15 cellular contexts compared by ENCODE assay signal in genomic region chr9:15696979-15697378, GRCh38.
DNase-seq lines count a peak whose midpoint lies in the region; ATAC-seq and TF ChIP-seq lines count a peak whose summit lies in the region.
"Had no signal": no experiment of that assay in that cellular context is flagged by ENCODE, and none has a peak within 500 bp of the region (broad histone marks: within the 10 kb centered on the region; RNA-seq: fewer than 3 reads in every experiment).

No MANE protein-coding gene starts in this region.

- POLR2A ChIA-PET in AG04450 (lab: Yijun Ruan, JAX) = interaction anchor here (0.7 kb wide), 1 partner anchor 9 kb away, joined by 4 read pairs; no protein-coding TSS in a partner anchor

- no peaks in the 10 kb centered on the region; the same call in 1 of the 2 replicates for H3K9me3 ChIP-seq in AG04450 (ENCODE audit: control insufficient read depth, insufficient read depth, low read length)
- H3K9me3 ChIP-seq: gastrocnemius medialis had no signal

- ATAC-seq in SK-N-SH treated with all-trans-retinoic acid at 6 μM for 48 hours (peak; percentile 81), HG03159 (IDR thresholded peaks at IDR 0.05; ENCODE audit: unreplicated experiment) (no peak)
- ATAC-seq: effector memory CD8-positive, alpha-beta T cell; gastrocnemius medialis; GM12878; Right ventricle myocardium inferior had no signal

- TF ChIP-seq CTCF in AG04450 (IDR thresholded peaks at IDR 0.05; ENCODE audit: low read depth, low read length) = peak; percentile 25; the same call in 1 of the 2 replicates

- no peak overlapping the region for H3K4me3 ChIP-seq in AG04450 (ENCODE audit: low read depth, low read length)
- H3K4me3 ChIP-seq: gastrocnemius medialis, GM12878 had no signal

- peak overlapping the region; percentile 59 for H3K27ac ChIP-seq in AG04450 (ENCODE audit: low read depth, low read length)
- H3K27ac ChIP-seq: gastrocnemius medialis had no signal

- no peak for DNase-seq in AG04450 (ENCODE audit: low read depth, low spot score)
- peak; percentile 64 for DNase-seq in H4 (ENCODE audit: low spot score)
- DNase-seq in hepatic stellate cell (ENCODE audit: low spot score) = peak; percentile 6
- no peak for DNase-seq in RKO (ENCODE audit: low spot score)
- DNase-seq in activated CD4-positive, alpha-beta T cell treated with anti-CD3 and anti-CD28 coated beads for 1 hour = no peak
- no peak for DNase-seq in NCI-H1105 treated with DMSO at 0.1 percent for 48 hours (lab: John Stamatoyannopoulos, UW)
- DNase-seq: activated effector memory CD4-positive, alpha-beta T cell treated with anti-CD3 and anti-CD28 coated beads, Interleukin-2, amount 50 U/mL, for 16 hours; effector memory CD8-positive, alpha-beta T cell; gastrocnemius medialis; islet precursor cell; NCI-H1436 had no signal

- no peaks in the 10 kb centered on the region for H3K27me3 ChIP-seq in AG04450 (ENCODE audit: control insufficient read depth, insufficient read depth, low read length)
- H3K27me3 ChIP-seq: gastrocnemius medialis had no signal

- CTCF ChIA-PET in AG04450 (lab: Charles Lee) = interaction anchor here (0.5 kb wide), 1 partner anchor 1759 kb away, joined by 3 read pairs; no protein-coding TSS in a partner anchor

TF ChIP-seq in SK-N-SH treated with all-trans-retinoic acid at 6 μM for 48 hours, 23 proteins besides CTCF, POLR2A, EP300 and RAD21:
- TF ChIP-seq TCF4 (CRISPR knock-in tag; IDR thresholded peaks at IDR 0.05; ENCODE audit: borderline replicate concordance) = no peak
- no peak for TF ChIP-seq CSDC2 (CRISPR knock-in tag; IDR thresholded peaks at IDR 0.05)
- TF ChIP-seq OSR1 (CRISPR knock-in tag; IDR thresholded peaks at IDR 0.05) = no peak
- TF ChIP-seq CSRNP3 (CRISPR knock-in tag; IDR thresholded peaks at IDR 0.05) = no peak
- no peak for TF ChIP-seq GLIS3 (CRISPR knock-in tag; IDR thresholded peaks at IDR 0.05)
- TF ChIP-seq PATZ1 (CRISPR knock-in tag; IDR thresholded peaks at IDR 0.05; ENCODE audit: borderline replicate concordance) = no peak
- TF ChIP-seq ISL1 (CRISPR knock-in tag; IDR thresholded peaks at IDR 0.05) = no peak
- no peak for TF ChIP-seq ZNF565 (CRISPR knock-in tag; conservative IDR thresholded peaks at IDR 0.05; ENCODE audit: low read depth)
- TF ChIP-seq TSHZ2 (CRISPR knock-in tag; IDR thresholded peaks at IDR 0.05) = no peak

Comparison
In these comparisons a context has a peak if more than half of its experiments do, and no peak if none do; other contexts are left out.
1. DNase-seq: peak in H4 (single experiment) and hepatic stellate cell (single experiment); none in AG04450 (single experiment), RKO (single experiment), activated CD4-positive, alpha-beta T cell treated with anti-CD3 and anti-CD28 coated beads for 1 hour (single experiment) and NCI-H1105 treated with DMSO at 0.1 percent for 48 hours (single experiment).